1 cellular context compared by ENCODE assay signal in genomic region chr10:71880425-71881306, GRCh38.
TF ChIP-seq lines count a peak whose summit lies in the region.

No MANE protein-coding gene starts in this region.

TF ChIP-seq in HepG2, 621 proteins besides CTCF, POLR2A, EP300 and RAD21 (continued from another document and continues in another):
- no peak for TF ChIP-seq ZNF253 (CRISPR knock-in tag; IDR thresholded peaks at IDR 0.05; ENCODE audit: borderline replicate concordance)
- no peak for TF ChIP-seq SNAI1 (CRISPR knock-in tag; IDR thresholded peaks at IDR 0.05; ENCODE audit: borderline replicate concordance)
- TF ChIP-seq, protein P1, sequence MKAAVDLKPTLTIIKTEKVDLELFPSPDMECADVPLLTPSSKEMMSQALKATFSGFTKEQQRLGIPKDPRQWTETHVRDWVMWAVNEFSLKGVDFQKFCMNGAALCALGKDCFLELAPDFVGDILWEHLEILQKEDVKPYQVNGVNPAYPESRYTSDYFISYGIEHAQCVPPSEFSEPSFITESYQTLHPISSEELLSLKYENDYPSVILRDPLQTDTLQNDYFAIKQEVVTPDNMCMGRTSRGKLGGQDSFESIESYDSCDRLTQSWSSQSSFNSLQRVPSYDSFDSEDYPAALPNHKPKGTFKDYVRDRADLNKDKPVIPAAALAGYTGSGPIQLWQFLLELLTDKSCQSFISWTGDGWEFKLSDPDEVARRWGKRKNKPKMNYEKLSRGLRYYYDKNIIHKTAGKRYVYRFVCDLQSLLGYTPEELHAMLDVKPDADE (CRISPR knock-in tag; IDR thresholded peaks at IDR 0.05): no peak
- TF ChIP-seq, protein P2, sequence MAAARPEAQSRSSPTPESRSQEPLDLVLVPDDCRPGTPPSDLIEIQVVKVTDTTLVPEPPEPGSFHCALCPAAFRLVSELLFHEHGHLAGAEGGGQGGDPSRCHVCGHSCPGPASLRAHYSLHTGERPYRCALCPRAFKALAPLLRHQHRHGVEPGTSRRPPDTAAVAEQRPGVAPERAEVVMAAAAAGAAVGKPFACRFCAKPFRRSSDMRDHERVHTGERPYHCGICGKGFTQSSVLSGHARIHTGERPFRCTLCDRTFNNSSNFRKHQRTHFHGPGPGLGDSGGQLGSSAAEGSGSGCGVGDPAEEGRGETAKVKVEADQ (CRISPR knock-in tag; IDR thresholded peaks at IDR 0.05; ENCODE audit: borderline replicate concordance): no peak
- no peak for TF ChIP-seq SP1 (IDR thresholded peaks at IDR 0.05)
- no peak for TF ChIP-seq SP1 (CRISPR knock-in tag; IDR thresholded peaks at IDR 0.05)
- no peak for TF ChIP-seq ZFP82 (CRISPR knock-in tag; IDR thresholded peaks at IDR 0.05; ENCODE audit: borderline replicate concordance)
- no peak for TF ChIP-seq ZFP90 (CRISPR knock-in tag; IDR thresholded peaks at IDR 0.05; ENCODE audit: borderline replicate concordance)
- TF ChIP-seq SNAPC2 (CRISPR knock-in tag; IDR thresholded peaks at IDR 0.05): no peak
- TF ChIP-seq, protein P3, sequence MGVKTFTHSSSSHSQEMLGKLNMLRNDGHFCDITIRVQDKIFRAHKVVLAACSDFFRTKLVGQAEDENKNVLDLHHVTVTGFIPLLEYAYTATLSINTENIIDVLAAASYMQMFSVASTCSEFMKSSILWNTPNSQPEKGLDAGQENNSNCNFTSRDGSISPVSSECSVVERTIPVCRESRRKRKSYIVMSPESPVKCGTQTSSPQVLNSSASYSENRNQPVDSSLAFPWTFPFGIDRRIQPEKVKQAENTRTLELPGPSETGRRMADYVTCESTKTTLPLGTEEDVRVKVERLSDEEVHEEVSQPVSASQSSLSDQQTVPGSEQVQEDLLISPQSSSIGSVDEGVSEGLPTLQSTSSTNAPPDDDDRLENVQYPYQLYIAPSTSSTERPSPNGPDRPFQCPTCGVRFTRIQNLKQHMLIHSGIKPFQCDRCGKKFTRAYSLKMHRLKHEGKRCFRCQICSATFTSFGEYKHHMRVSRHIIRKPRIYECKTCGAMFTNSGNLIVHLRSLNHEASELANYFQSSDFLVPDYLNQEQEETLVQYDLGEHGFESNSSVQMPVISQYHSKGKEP (CRISPR knock-in tag; IDR thresholded peaks at IDR 0.05): no peak
- no peak for TF ChIP-seq ZNF605 (CRISPR knock-in tag; IDR thresholded peaks at IDR 0.05)
- peak; percentile 73 for TF ChIP-seq FOXO1 (CRISPR knock-in tag; IDR thresholded peaks at IDR 0.05)
- no peak for TF ChIP-seq ZNF10 (CRISPR knock-in tag; IDR thresholded peaks at IDR 0.05; ENCODE audit: borderline replicate concordance, low read depth)
- no peak for TF ChIP-seq MTA1 (CRISPR knock-in tag; IDR thresholded peaks at IDR 0.05; ENCODE audit: borderline replicate concordance)
- no peak for TF ChIP-seq ZNF639 (CRISPR knock-in tag; conservative IDR thresholded peaks at IDR 0.05)
- TF ChIP-seq RARA (CRISPR knock-in tag; IDR thresholded peaks at IDR 0.05): peak; percentile 75
- no peak for TF ChIP-seq MED8 (CRISPR knock-in tag; IDR thresholded peaks at IDR 0.05; ENCODE audit: insufficient replicate concordance)
- 0 out of 2 replicates have a peak, but pooled peaks have one; percentile 49 for TF ChIP-seq HNRNPL (IDR thresholded peaks at IDR 0.05; ENCODE audit: low read depth, low read length)
- no peak for TF ChIP-seq SAFB2 (CRISPR knock-in tag; IDR thresholded peaks at IDR 0.05; ENCODE audit: borderline replicate concordance, low read depth)
- TF ChIP-seq ZNF333 (CRISPR knock-in tag; IDR thresholded peaks at IDR 0.05; ENCODE audit: borderline replicate concordance): no peak
- no peak for TF ChIP-seq NFE2 (CRISPR knock-in tag; IDR thresholded peaks at IDR 0.05)
- TF ChIP-seq MZF1 (CRISPR knock-in tag; IDR thresholded peaks at IDR 0.05; ENCODE audit: borderline replicate concordance): no peak
- TF ChIP-seq, protein P4, sequence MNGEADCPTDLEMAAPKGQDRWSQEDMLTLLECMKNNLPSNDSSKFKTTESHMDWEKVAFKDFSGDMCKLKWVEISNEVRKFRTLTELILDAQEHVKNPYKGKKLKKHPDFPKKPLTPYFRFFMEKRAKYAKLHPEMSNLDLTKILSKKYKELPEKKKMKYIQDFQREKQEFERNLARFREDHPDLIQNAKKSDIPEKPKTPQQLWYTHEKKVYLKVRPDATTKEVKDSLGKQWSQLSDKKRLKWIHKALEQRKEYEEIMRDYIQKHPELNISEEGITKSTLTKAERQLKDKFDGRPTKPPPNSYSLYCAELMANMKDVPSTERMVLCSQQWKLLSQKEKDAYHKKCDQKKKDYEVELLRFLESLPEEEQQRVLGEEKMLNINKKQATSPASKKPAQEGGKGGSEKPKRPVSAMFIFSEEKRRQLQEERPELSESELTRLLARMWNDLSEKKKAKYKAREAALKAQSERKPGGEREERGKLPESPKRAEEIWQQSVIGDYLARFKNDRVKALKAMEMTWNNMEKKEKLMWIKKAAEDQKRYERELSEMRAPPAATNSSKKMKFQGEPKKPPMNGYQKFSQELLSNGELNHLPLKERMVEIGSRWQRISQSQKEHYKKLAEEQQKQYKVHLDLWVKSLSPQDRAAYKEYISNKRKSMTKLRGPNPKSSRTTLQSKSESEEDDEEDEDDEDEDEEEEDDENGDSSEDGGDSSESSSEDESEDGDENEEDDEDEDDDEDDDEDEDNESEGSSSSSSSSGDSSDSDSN (CRISPR knock-in tag; IDR thresholded peaks at IDR 0.05): no peak; the same call in 1 of the 2 replicates
- TF ChIP-seq BRCA1 (CRISPR knock-in tag; IDR thresholded peaks at IDR 0.05): no peak
- TF ChIP-seq ZFYVE20 (CRISPR knock-in tag; IDR thresholded peaks at IDR 0.05; ENCODE audit: borderline replicate concordance, low read depth): no peak
- TF ChIP-seq RORA (CRISPR knock-in tag; IDR thresholded peaks at IDR 0.05): no peak
- no peak for TF ChIP-seq RBFOX2 (IDR thresholded peaks at IDR 0.05; ENCODE audit: low read depth, low read length)
- no peak for TF ChIP-seq ZNF607 (CRISPR knock-in tag; IDR thresholded peaks at IDR 0.05; ENCODE audit: borderline replicate concordance)
- no peak for TF ChIP-seq ZNF7 (CRISPR knock-in tag; IDR thresholded peaks at IDR 0.05)
- TF ChIP-seq CREB1 (IDR thresholded peaks at IDR 0.05): no peak
- TF ChIP-seq CREB1 (CRISPR knock-in tag; IDR thresholded peaks at IDR 0.05): no peak
- TF ChIP-seq, protein P5, sequence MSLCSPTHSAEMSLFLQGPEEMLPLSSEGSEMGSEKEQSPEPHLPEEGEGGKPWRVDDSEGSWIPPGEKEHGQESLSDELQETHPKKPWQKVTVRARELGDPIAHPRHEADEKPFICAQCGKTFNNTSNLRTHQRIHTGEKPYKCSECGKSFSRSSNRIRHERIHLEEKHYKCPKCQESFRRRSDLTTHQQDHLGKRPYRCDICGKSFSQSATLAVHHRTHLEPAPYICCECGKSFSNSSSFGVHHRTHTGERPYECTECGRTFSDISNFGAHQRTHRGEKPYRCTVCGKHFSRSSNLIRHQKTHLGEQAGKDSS (CRISPR knock-in tag; IDR thresholded peaks at IDR 0.05; ENCODE audit: borderline replicate concordance, low read depth): no peak
- TF ChIP-seq SMAD1 (CRISPR knock-in tag; IDR thresholded peaks at IDR 0.05; ENCODE audit: borderline replicate concordance, low read depth): no peak
- TF ChIP-seq, protein P6, sequence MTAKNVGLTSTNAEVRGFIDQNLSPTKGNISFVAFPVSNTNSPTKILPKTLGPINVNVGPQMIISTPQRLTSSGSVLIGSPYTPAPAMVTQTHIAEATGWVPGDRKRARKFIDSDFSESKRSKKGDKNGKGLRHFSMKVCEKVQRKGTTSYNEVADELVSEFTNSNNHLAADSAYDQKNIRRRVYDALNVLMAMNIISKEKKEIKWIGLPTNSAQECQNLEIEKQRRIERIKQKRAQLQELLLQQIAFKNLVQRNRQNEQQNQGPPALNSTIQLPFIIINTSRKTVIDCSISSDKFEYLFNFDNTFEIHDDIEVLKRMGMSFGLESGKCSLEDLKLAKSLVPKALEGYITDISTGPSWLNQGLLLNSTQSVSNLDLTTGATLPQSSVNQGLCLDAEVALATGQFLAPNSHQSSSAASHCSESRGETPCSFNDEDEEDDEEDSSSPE (CRISPR knock-in tag; IDR thresholded peaks at IDR 0.05): no peak
- no peak for TF ChIP-seq NRL (CRISPR knock-in tag; IDR thresholded peaks at IDR 0.05; ENCODE audit: borderline replicate concordance)
- TF ChIP-seq FOXA3 (CRISPR knock-in tag; IDR thresholded peaks at IDR 0.05): peak; percentile 95
- TF ChIP-seq SNAPC5 (CRISPR knock-in tag; IDR thresholded peaks at IDR 0.05; ENCODE audit: borderline replicate concordance): no peak
- TF ChIP-seq ZNF235 (CRISPR knock-in tag; IDR thresholded peaks at IDR 0.05; ENCODE audit: borderline replicate concordance): no peak
- no peak for TF ChIP-seq ZNF329 (CRISPR knock-in tag; IDR thresholded peaks at IDR 0.05; ENCODE audit: low read depth)
- peak; percentile 53; the same call in 1 of the 2 replicates for TF ChIP-seq HHEX (CRISPR knock-in tag; IDR thresholded peaks at IDR 0.05)
- TF ChIP-seq, protein P7, sequence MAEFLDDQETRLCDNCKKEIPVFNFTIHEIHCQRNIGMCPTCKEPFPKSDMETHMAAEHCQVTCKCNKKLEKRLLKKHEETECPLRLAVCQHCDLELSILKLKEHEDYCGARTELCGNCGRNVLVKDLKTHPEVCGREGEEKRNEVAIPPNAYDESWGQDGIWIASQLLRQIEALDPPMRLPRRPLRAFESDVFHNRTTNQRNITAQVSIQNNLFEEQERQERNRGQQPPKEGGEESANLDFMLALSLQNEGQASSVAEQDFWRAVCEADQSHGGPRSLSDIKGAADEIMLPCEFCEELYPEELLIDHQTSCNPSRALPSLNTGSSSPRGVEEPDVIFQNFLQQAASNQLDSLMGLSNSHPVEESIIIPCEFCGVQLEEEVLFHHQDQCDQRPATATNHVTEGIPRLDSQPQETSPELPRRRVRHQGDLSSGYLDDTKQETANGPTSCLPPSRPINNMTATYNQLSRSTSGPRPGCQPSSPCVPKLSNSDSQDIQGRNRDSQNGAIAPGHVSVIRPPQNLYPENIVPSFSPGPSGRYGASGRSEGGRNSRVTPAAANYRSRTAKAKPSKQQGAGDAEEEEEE (CRISPR knock-in tag; IDR thresholded peaks at IDR 0.05; ENCODE audit: borderline replicate concordance): no peak
- TF ChIP-seq ZXDC (CRISPR knock-in tag; IDR thresholded peaks at IDR 0.05): no peak
- no peak for TF ChIP-seq ZNF562 (CRISPR knock-in tag; IDR thresholded peaks at IDR 0.05; ENCODE audit: borderline replicate concordance)
- no peak for TF ChIP-seq ZNF768 (CRISPR knock-in tag; IDR thresholded peaks at IDR 0.05)
- TF ChIP-seq CERS6 (CRISPR knock-in tag; IDR thresholded peaks at IDR 0.05): no peak
- peak; percentile 52 for TF ChIP-seq GATAD2A (CRISPR knock-in tag; IDR thresholded peaks at IDR 0.05)
- peak; percentile 27; the same call in 1 of the 2 replicates for TF ChIP-seq SALL1 (CRISPR knock-in tag; IDR thresholded peaks at IDR 0.05)
- TF ChIP-seq ZNF354B (CRISPR knock-in tag; IDR thresholded peaks at IDR 0.05): no peak
- no peak for TF ChIP-seq SSRP1 (CRISPR knock-in tag; IDR thresholded peaks at IDR 0.05)
- no peak for TF ChIP-seq MBD4 (IDR thresholded peaks at IDR 0.05; ENCODE audit: borderline replicate concordance, low read length)
- peak; percentile 77; the same call in 1 of the 2 replicates for TF ChIP-seq FOXK1 (CRISPR knock-in tag; IDR thresholded peaks at IDR 0.05; ENCODE audit: borderline replicate concordance, low read depth)
- no peak for TF ChIP-seq ZNF331 (CRISPR knock-in tag; IDR thresholded peaks at IDR 0.05)
- TF ChIP-seq NR2F6 (IDR thresholded peaks at IDR 0.05): no peak
- TF ChIP-seq NR2F6 (CRISPR knock-in tag; IDR thresholded peaks at IDR 0.05): peak; percentile 21; the same call in 1 of the 2 replicates
- no peak for TF ChIP-seq ZNF501 (CRISPR knock-in tag; IDR thresholded peaks at IDR 0.05)
- TF ChIP-seq JUNB (CRISPR knock-in tag; IDR thresholded peaks at IDR 0.05; ENCODE audit: borderline replicate concordance): no peak
- no peak for TF ChIP-seq TERF1 (CRISPR knock-in tag; IDR thresholded peaks at IDR 0.05)
- TF ChIP-seq ZMYM4 (CRISPR knock-in tag; IDR thresholded peaks at IDR 0.05): no peak
